In the genomic region with DNA sequence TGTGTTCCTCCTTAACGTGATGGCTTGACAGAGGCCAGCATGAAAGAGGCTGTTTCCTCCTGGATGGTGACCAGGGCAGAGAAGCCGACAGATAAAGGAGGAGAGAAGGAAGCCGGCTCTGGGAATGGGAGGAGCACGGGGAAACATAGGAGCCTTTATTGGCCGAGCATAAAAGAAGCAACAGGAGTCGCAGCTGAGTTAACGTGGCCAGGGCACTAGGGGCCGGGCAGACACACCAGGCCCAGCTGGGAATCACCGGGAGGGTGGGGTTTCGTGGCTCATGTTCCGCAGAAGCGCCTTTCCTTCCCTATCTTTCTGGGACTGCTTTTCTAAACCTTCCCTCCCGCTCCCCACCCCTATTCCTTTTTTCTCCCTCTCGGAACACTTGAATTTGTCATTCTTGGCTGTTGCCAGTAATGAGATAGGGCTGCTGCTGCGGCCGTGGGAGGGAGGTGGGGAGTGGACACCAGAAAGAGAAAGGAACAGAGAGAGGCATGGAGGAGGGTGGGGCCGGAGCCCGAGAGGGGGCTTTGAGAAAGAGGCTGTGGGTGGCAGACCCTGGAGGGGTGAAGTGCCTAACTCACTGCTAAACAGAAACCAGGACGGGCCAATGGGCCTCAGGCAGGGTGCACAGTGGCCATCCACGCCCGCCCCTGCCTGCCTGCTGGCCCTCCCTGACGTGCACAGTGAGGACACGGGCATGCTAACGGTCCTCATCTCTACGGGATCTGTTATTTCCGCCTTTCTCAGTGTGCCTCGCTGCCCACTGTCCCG, we compare ENCODE assay signal across 10 cellular contexts.
A peak's percentile ranks its signal among the peaks of the same experiment; 100 is the strongest.
DNase-seq lines count a peak whose midpoint lies in the region; ATAC-seq, FAIRE-seq and TF ChIP-seq lines count a peak whose summit lies in the region.
"Had no signal": no experiment of that assay in that cellular context is flagged by ENCODE, and none has a peak within 500 bp of the region (broad histone marks: within the 10 kb centered on the region; RNA-seq: fewer than 3 reads in every experiment).

No MANE protein-coding gene starts in this region.

- no peaks in the 10 kb centered on the region for H3K36me3 ChIP-seq in bronchial epithelial cell (ENCODE audit: control insufficient read depth, insufficient read depth, low read length)

- ATAC-seq in HG02763 (IDR thresholded peaks at IDR 0.05; ENCODE audit: unreplicated experiment) (no peak), GM21390 (IDR thresholded peaks at IDR 0.05; ENCODE audit: unreplicated experiment) (no peak)

- H3K4me3 ChIP-seq in bronchial epithelial cell (ENCODE audit: low read depth, low read length), result no peak overlapping the region

- peak; percentile 31 for DNase-seq in HTR-8/SVneo (ENCODE audit: insufficient read length, low spot score)
- DNase-seq in bronchial epithelial cell (ENCODE audit: low read depth), result peak; percentile 37
- DNase-seq in kidney tubule cell (ENCODE audit: low spot score), result peak; percentile 37
- DNase-seq in stromal cell of bone marrow (ENCODE audit: low read depth), result peak; percentile 49
- DNase-seq in germinal center (ENCODE audit: low spot score), result no peak
- DNase-seq in DMS153 treated with DMSO at 0.1 percent for 48 hours (lab: John Stamatoyannopoulos, UW; ENCODE audit: unreplicated experiment), result no peak
- DNase-seq: KG1, occipital lobe had no signal

- no peaks in the 10 kb centered on the region for H3K27me3 ChIP-seq in bronchial epithelial cell (ENCODE audit: control insufficient read depth, insufficient read depth, low read length)

- TF ChIP-seq CTCF in bronchial epithelial cell (IDR thresholded peaks at IDR 0.05; ENCODE audit: insufficient read depth, low read length, severe bottlenecking), result no peak

- FAIRE-seq in HTR-8/SVneo (lab: Jason Lieb, UNC) (no peak), bronchial epithelial cell (lab: Jason Lieb, UNC) (no peak)

Comparison
In these comparisons a context has a peak if more than half of its experiments do, and no peak if none do; other contexts are left out.
1. DNase-seq: peak in HTR-8/SVneo (single experiment), bronchial epithelial cell (single experiment), kidney tubule cell (single experiment) and stromal cell of bone marrow (single experiment); none in germinal center (single experiment) and DMS153 treated with DMSO at 0.1 percent for 48 hours (single experiment).